In the genomic region with DNA sequence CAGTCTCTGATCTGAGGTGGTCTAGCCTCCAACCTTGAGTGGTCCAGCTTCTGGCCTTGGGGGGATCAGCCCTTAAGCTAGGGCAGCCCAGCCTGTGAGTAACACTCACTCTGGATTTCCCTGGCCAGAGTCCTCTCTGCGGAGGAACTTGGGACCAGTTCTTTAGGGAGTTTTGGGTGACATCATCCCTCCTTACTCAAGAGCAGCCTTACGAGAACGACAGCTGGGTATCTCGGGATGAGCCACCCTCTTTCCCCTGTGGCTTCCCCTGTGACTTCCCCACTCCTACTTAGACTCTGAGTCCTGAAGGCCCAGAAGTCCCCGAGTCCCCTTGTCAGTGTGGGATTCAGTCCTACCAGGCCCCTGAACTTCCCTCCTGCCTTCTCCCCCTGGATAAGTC, we compare ENCODE assay signal across 11 cellular contexts. TPM values are rescaled to one million over a fixed set of nuclear protein-coding genes. Genes with fewer than 3 reads are reported as not detected.
DNase-seq lines count a peak whose midpoint lies in the region; ATAC-seq and TF ChIP-seq lines count a peak whose summit lies in the region.
"Had no signal": no experiment of that assay in that cellular context is flagged by ENCODE, and none has a peak within 500 bp of the region (broad histone marks: within the 10 kb centered on the region; RNA-seq: fewer than 3 reads in every experiment).

No MANE protein-coding gene starts in this region.

- ATAC-seq in body of pancreas = peak; percentile 25
- ATAC-seq in thoracic aorta (ENCODE audit: insufficient number of reproducible peaks, low FRiP score, low read depth) = peak; percentile 4
- ATAC-seq in GM21786 (IDR thresholded peaks at IDR 0.05; ENCODE audit: unreplicated experiment) = no peak
- ATAC-seq in HG03469 (IDR thresholded peaks at IDR 0.05; ENCODE audit: unreplicated experiment) = no peak

- H3K9me3 Mint-ChIP-seq in CD8-positive, alpha-beta memory T cell = no peaks in the 10 kb centered on the region
- H3K9me3 Mint-ChIP-seq: immature natural killer cell had no signal

- H3K27ac ChIP-seq in body of pancreas = peak overlapping the region in 2 of 4 donors; percentile 20 to 59
- peak overlapping the region in 1 of 2 donors; percentile 70 for H3K27ac ChIP-seq in thoracic aorta
- no peak overlapping the region for H3K27ac ChIP-seq in CD8-positive, alpha-beta memory T cell (ENCODE audit: low read depth, low read length)

- no peak for TF ChIP-seq CTCF in body of pancreas (IDR thresholded peaks at IDR 0.05)
- no peak for TF ChIP-seq CTCF in thoracic aorta (IDR thresholded peaks at IDR 0.05)

- no peak for TF ChIP-seq POLR2A in body of pancreas (IDR thresholded peaks at IDR 0.05)

- H3K36me3 ChIP-seq in body of pancreas (replicated peaks in 1 of 2; ENCODE audit: insufficient read depth in 1 of 2, low read depth in 2 of 2) (no peaks in the 10 kb centered on the region), thoracic aorta (no peaks in the 10 kb centered on the region)
- H3K36me3 ChIP-seq in CD8-positive, alpha-beta memory T cell (ENCODE audit: insufficient read depth, low read length) = no peaks in the 10 kb centered on the region

- POLR2A ChIA-PET in CD8-positive, alpha-beta memory T cell (lab: Charles Lee) = interaction anchor here (0.6 kb wide), 1 partner anchor 1008 kb away, joined by 3 read pairs; no protein-coding TSS in a partner anchor

- 69 to 76% methylated on average over 4 to 5 of the region's 5 CpGs for WGBS in body of pancreas, 2 donors

- peaks cover 0 to 4% of the 10 kb centered on the region in 2 donors for H3K27me3 Mint-ChIP-seq in CD8-positive, alpha-beta memory T cell

- peak overlapping the region in 1 of 8 donors; percentile 68 for H3K27ac Mint-ChIP-seq in CD8-positive, alpha-beta memory T cell

- no peak overlapping the region for H3K4me3 Mint-ChIP-seq in CD8-positive, alpha-beta memory T cell
- H3K4me3 Mint-ChIP-seq: immature natural killer cell had no signal

- H3K4me1 Mint-ChIP-seq in CD8-positive, alpha-beta memory T cell = peaks cover 7 to 9% (median 7%) of the 10 kb centered on the region in 3 donors

- no peaks in the 10 kb centered on the region for H3K9me3 ChIP-seq in body of pancreas
- no peaks in the 10 kb centered on the region for H3K9me3 ChIP-seq in thoracic aorta
- H3K9me3 ChIP-seq in CD8-positive, alpha-beta memory T cell (ENCODE audit: low read length) = no peaks in the 10 kb centered on the region

- no peak overlapping the region for H3K4me3 ChIP-seq in body of pancreas
- no peak overlapping the region for H3K4me3 ChIP-seq in thoracic aorta
- no peak overlapping the region for H3K4me3 ChIP-seq in CD8-positive, alpha-beta memory T cell (ENCODE audit: low read length)

- intact Hi-C loops in body of pancreas (cut with DNase I) = loop anchor here (10.0 kb wide), 1 partner anchor 132 kb away; no protein-coding TSS in a partner anchor

- H3K27me3 ChIP-seq in body of pancreas (no peaks in the 10 kb centered on the region), thoracic aorta (replicated peaks; ENCODE audit: insufficient read depth) (no peaks in the 10 kb centered on the region)
- H3K27me3 ChIP-seq in CD8-positive, alpha-beta memory T cell (ENCODE audit: insufficient read depth, low read length, poor library complexity, severe bottlenecking) = no peaks in the 10 kb centered on the region

- CTCF ChIA-PET in CD8-positive, alpha-beta memory T cell (lab: Charles Lee) = no interaction called here

- no peaks in the 10 kb centered on the region for H3K36me3 Mint-ChIP-seq in CD8-positive, alpha-beta memory T cell
- H3K36me3 Mint-ChIP-seq: immature natural killer cell had no signal

- DNase-seq in HCEC 1CT (peak; percentile 57), body of pancreas (peak in 2 of 4 donors; percentile 18 to 65), iris pigment epithelial cell (ENCODE audit: low read depth) (peak; percentile 78), thoracic aorta (ENCODE audit: low spot score) (no peak), NCI-H2171 (lab: John Stamatoyannopoulos, UW) (no peak)
- DNase-seq in CD8-positive, alpha-beta memory T cell = no peak
- DNase-seq: immature natural killer cell, NCI-H187, retina had no signal

- peaks cover 6% of the 10 kb centered on the region for H3K4me1 ChIP-seq in body of pancreas
- peaks cover 30 to 35% of the 10 kb centered on the region in 2 donors for H3K4me1 ChIP-seq in thoracic aorta (ENCODE audit: control insufficient read depth in 1 of 2, low read depth in 2 of 2)
- H3K4me1 ChIP-seq in CD8-positive, alpha-beta memory T cell (ENCODE audit: insufficient read depth, low read length) = peaks cover 5% of the 10 kb centered on the region

RNA-seq across cellular contexts. Expression of a gene that starts 10.2 kb away (rescaled TPM):
- total RNA-seq in body of pancreas (100 to 1,000 TPM in 1 of 2 donors, 10 to 100 TPM in 1; 47.7 to 135 TPM), thoracic aorta (100 to 1,000 TPM; 207 to 246 TPM)
- 10 to 100 TPM; 12.1 to 15.2 TPM for total RNA-seq in CD8-positive, alpha-beta memory T cell
- 17.3 TPM for polyA plus RNA-seq in CD8-positive, alpha-beta memory T cell

Comparison
In these comparisons a context has a peak if more than half of its experiments do, and no peak if none do; other contexts are left out.
1. DNase-seq: peak in HCEC 1CT (single experiment) and iris pigment epithelial cell (single experiment); none in thoracic aorta (single experiment), NCI-H2171 (single experiment) and CD8-positive, alpha-beta memory T cell (0 of 5).
2. ATAC-seq: peak in body of pancreas (single experiment) and thoracic aorta (single experiment); none in GM21786 (single experiment) and HG03469 (single experiment).